ENCODE assay signal across 19 cellular contexts in genomic region chr20:25486377-25486776, GRCh38.
A peak's percentile ranks its signal among the peaks of the same experiment; 100 is the strongest.
DNase-seq lines count a peak whose midpoint lies in the region; FAIRE-seq and TF ChIP-seq lines count a peak whose summit lies in the region.
"Had no signal": no experiment of that assay in that cellular context is flagged by ENCODE, and none has a peak within 500 bp of the region (broad histone marks: within the 10 kb centered on the region; RNA-seq: fewer than 3 reads in every experiment).

No MANE protein-coding gene starts in this region.

- no peak for FAIRE-seq in kidney (lab: Jason Lieb, UNC)
- FAIRE-seq: A549, H54, urothelium cell line had no signal

- H3K9ac ChIP-seq in kidney (ENCODE audit: low read length in 2 of 2) = no peak overlapping the region

- H3K36me3 Mint-ChIP-seq in activated T-cell treated with anti-CD3 and anti-CD28 coated beads, Interleukin-2, amount 50 U/mL, for 24 hours (ENCODE audit: low read depth) = no peaks in the 10 kb centered on the region
- H3K36me3 Mint-ChIP-seq in progenitor cell of endocrine pancreas (ENCODE audit: insufficient read depth) = peaks cover 17% of the 10 kb centered on the region
- H3K36me3 Mint-ChIP-seq: activated naive CD4-positive, alpha-beta T cell treated with anti-CD3 and anti-CD28 coated beads, Interleukin-2, amount 10 ng/mL, durations not matched to agents 7 days and 5 days; natural killer cell treated with Interleukin-12 subunit alpha and Interleukin-12 subunit beta and Interleukin-15 and Interleukin-18, amount 100 ng/mL, for 72 hours; T-cell had no signal

- H3K27ac Mint-ChIP-seq in activated T-cell treated with anti-CD3 and anti-CD28 coated beads, Interleukin-2, amount 50 U/mL, for 24 hours = no peak overlapping the region
- peak overlapping the region; percentile 86 for H3K27ac Mint-ChIP-seq in progenitor cell of endocrine pancreas
- H3K27ac Mint-ChIP-seq: activated naive CD4-positive, alpha-beta T cell treated with anti-CD3 and anti-CD28 coated beads, Interleukin-2, amount 10 ng/mL, durations not matched to agents 7 days and 5 days; natural killer cell treated with Interleukin-12 subunit alpha and Interleukin-12 subunit beta and Interleukin-15 and Interleukin-18, amount 100 ng/mL, for 72 hours; T-cell had no signal

- H3K27me3 Mint-ChIP-seq in activated T-cell treated with anti-CD3 and anti-CD28 coated beads, Interleukin-2, amount 50 U/mL, for 24 hours = no peaks in the 10 kb centered on the region
- no peaks in the 10 kb centered on the region for H3K27me3 Mint-ChIP-seq in progenitor cell of endocrine pancreas
- H3K27me3 Mint-ChIP-seq: T-cell had no signal

- H3K4me3 Mint-ChIP-seq in activated T-cell treated with anti-CD3 and anti-CD28 coated beads, Interleukin-2, amount 50 U/mL, for 24 hours = no peak overlapping the region
- H3K4me3 Mint-ChIP-seq in progenitor cell of endocrine pancreas (ENCODE audit: low read depth) = no peak overlapping the region
- H3K4me3 Mint-ChIP-seq: activated naive CD4-positive, alpha-beta T cell treated with anti-CD3 and anti-CD28 coated beads, Interleukin-2, amount 10 ng/mL, durations not matched to agents 7 days and 5 days; natural killer cell treated with Interleukin-12 subunit alpha and Interleukin-12 subunit beta and Interleukin-15 and Interleukin-18, amount 100 ng/mL, for 72 hours had no signal

- DNase-seq in activated T-cell treated with anti-CD3 and anti-CD28 coated beads, Interleukin-2, amount 50 U/mL, for 48 hours = peak; percentile 19
- no peak for DNase-seq in activated T-cell treated with anti-CD3 and anti-CD28 coated beads, Interleukin-2, amount 50 U/mL, for 24 hours
- DNase-seq in NCI-H2171 treated with DMSO at 0.1 percent for 48 hours (lab: John Stamatoyannopoulos, UW) (peak; percentile 99), fibroblast of peridontal ligament (ENCODE audit: extremely low read depth) (peak; percentile 6), progenitor cell of endocrine pancreas (ENCODE audit: low spot score, unreplicated experiment) (no peak), kidney (no peak), NCI-H1105 treated with DMSO at 0.1 percent for 48 hours (lab: John Stamatoyannopoulos, UW) (no peak), HUDEP-2 (lab: John Stamatoyannopoulos, UW; ENCODE audit: unreplicated experiment in 76 of 76) (no peak)
- DNase-seq: activated CD4-positive, alpha-beta T cell treated with anti-CD3 and anti-CD28 coated beads, Interleukin-2, amount 50 U/mL, for 4 hours; activated naive CD4-positive, alpha-beta T cell treated with anti-CD3 and anti-CD28 coated beads, Interleukin-2, amount 10 ng/mL, durations not matched to agents 7 days and 5 days; colonic mucosa; DMS53; NCI-H187 treated with DMSO at 0.1 percent for 48 hours; T-cell had no signal

- TF ChIP-seq CTCF in progenitor cell of endocrine pancreas (IDR thresholded peaks at IDR 0.05; ENCODE audit: unreplicated experiment) = no peak
- no peak for TF ChIP-seq CTCF in kidney (IDR thresholded peaks at IDR 0.05; ENCODE audit: borderline replicate concordance, extremely low read depth, insufficient read depth)

- intact Hi-C loops in kidney (cut with DNase I) = no loop called here

- peaks cover 8 to 50% of the 10 kb centered on the region in 2 donors for H3K36me3 ChIP-seq in kidney (ENCODE audit: control insufficient read depth in 1 of 2, insufficient read depth in 2 of 2, low read length in 2 of 2)
- H3K36me3 ChIP-seq: colonic mucosa had no signal

- peaks cover 26% of the 10 kb centered on the region for H3K4me1 Mint-ChIP-seq in activated T-cell treated with anti-CD3 and anti-CD28 coated beads, Interleukin-2, amount 50 U/mL, for 24 hours (ENCODE audit: low read depth)
- H3K4me1 Mint-ChIP-seq in progenitor cell of endocrine pancreas (ENCODE audit: low read depth) = no peaks in the 10 kb centered on the region

- no peaks in the 10 kb centered on the region for H3K9me3 Mint-ChIP-seq in activated T-cell treated with anti-CD3 and anti-CD28 coated beads, Interleukin-2, amount 50 U/mL, for 24 hours
- H3K9me3 Mint-ChIP-seq in progenitor cell of endocrine pancreas (ENCODE audit: low read depth) = no peaks in the 10 kb centered on the region
- H3K9me3 Mint-ChIP-seq: activated naive CD4-positive, alpha-beta T cell treated with anti-CD3 and anti-CD28 coated beads, Interleukin-2, amount 10 ng/mL, durations not matched to agents 7 days and 5 days; natural killer cell treated with Interleukin-12 subunit alpha and Interleukin-12 subunit beta and Interleukin-15 and Interleukin-18, amount 100 ng/mL, for 72 hours; T-cell had no signal

- H3K9me3 ChIP-seq in kidney (ENCODE audit: control insufficient read depth in 1 of 2, low read length in 2 of 2) = no peaks in the 10 kb centered on the region
- H3K9me3 ChIP-seq: A549, colonic mucosa had no signal

- peaks cover 0 to 3% of the 10 kb centered on the region in 2 donors for H3K4me1 ChIP-seq in kidney (ENCODE audit: control insufficient read depth in 1 of 2, insufficient read depth in 1 of 2, low read depth in 1 of 2, low read length in 2 of 2)
- H3K4me1 ChIP-seq: A549, colonic mucosa had no signal

- H3K4me3 ChIP-seq in kidney (ENCODE audit: low read length in 2 of 2) = no peak overlapping the region
- H3K4me3 ChIP-seq: A549, colonic mucosa had no signal

- no peak overlapping the region for H3K27ac ChIP-seq in kidney (ENCODE audit: low read depth in 2 of 2, low read length in 2 of 2)
- H3K27ac ChIP-seq: A549, colonic mucosa, foreskin keratinocyte had no signal

Comparison
In these comparisons a context has a peak if more than half of its experiments do, and no peak if none do; other contexts are left out.
1. DNase-seq: peak in activated T-cell treated with anti-CD3 and anti-CD28 coated beads, Interleukin-2, amount 50 U/mL, for 48 hours (2 of 2), NCI-H2171 treated with DMSO at 0.1 percent for 48 hours (single experiment) and fibroblast of peridontal ligament (single experiment); none in activated T-cell treated with anti-CD3 and anti-CD28 coated beads, Interleukin-2, amount 50 U/mL, for 24 hours (single experiment), progenitor cell of endocrine pancreas (single experiment), kidney (single experiment), NCI-H1105 treated with DMSO at 0.1 percent for 48 hours (single experiment) and HUDEP-2 (0 of 76).